In genomic region chr18:46414863-46415262, GRCh38 we compare ENCODE assay signal across 1 cellular context.
TF ChIP-seq lines count a peak whose summit lies in the region.

No MANE protein-coding gene starts in this region.

TF ChIP-seq in K562, 482 proteins besides CTCF, POLR2A, EP300 and RAD21 (continued from another document):
- no peak for TF ChIP-seq ZKSCAN8 (CRISPR knock-in tag; IDR thresholded peaks at IDR 0.05)
TF ChIP-seq in K562: peak in this region for 3.
